Comparison of ENCODE assay signal across 8 cellular contexts in the genomic region with DNA sequence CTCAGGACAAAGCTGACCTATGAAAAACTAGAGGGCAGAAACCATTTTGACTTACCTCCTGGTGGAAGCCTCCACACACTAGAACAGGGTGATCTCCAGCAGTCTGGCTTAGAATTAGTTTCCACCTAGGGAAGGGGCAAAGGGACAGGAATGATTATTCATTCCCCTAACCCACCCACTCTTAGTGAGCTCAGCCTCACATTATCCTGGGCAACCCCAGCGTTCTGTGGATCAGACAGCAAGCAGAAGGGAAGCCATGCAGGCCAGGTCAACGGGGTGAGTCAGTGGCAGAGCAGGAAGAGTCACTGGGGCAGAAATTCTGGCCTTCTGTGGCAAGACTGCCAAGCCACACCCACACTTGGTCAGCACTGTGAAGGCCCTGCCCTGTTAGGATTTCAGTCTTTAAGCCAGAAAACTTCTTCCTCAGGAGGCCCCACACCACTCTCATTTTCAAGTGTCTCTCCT. TPM values are rescaled to one million over a fixed set of nuclear protein-coding genes. Genes with fewer than 3 reads are reported as not detected.
DNase-seq lines count a peak whose midpoint lies in the region; ATAC-seq, FAIRE-seq and TF ChIP-seq lines count a peak whose summit lies in the region.

No MANE protein-coding gene starts in this region.

- no peaks in the 10 kb centered on the region for H3K36me3 ChIP-seq in breast epithelium

- H3K4me3 Mint-ChIP-seq in stimulated activated naive CD8-positive, alpha-beta T cell treated with anti-CD3 and anti-CD28 coated beads, Interleukin-15, Interleukin-2, amounts not matched to agents 100 ng/mL and 50 ng/mL, for 24 hours, result peak overlapping the region; percentile 14

- peaks cover 51% of the 10 kb centered on the region for H3K4me1 Mint-ChIP-seq in stimulated activated naive CD8-positive, alpha-beta T cell treated with anti-CD3 and anti-CD28 coated beads, Interleukin-15, Interleukin-2, amounts not matched to agents 100 ng/mL and 50 ng/mL, for 24 hours (ENCODE audit: low read depth)

- intact Hi-C loops in breast epithelium (cut with DNase I; ENCODE audit: low total_unique reads), result no loop called here

- H3K9me3 Mint-ChIP-seq in stimulated activated naive CD8-positive, alpha-beta T cell treated with anti-CD3 and anti-CD28 coated beads, Interleukin-15, Interleukin-2, amounts not matched to agents 100 ng/mL and 50 ng/mL, for 24 hours, result no peaks in the 10 kb centered on the region

- DNase-seq in AG08396 (ENCODE audit: low spot score), result peak; percentile 80
- no peak for DNase-seq in GM19239 (ENCODE audit: insufficient read length, low spot score)
- DNase-seq in NCI-H2196 (lab: John Stamatoyannopoulos, UW; ENCODE audit: unreplicated experiment), result peak; percentile 61
- peak; percentile 70 to 71 for DNase-seq in breast epithelium (ENCODE audit: low spot score in 2 of 2)
- peak; percentile 94 for DNase-seq in kidney tubule cell (ENCODE audit: low spot score)
- no peak for DNase-seq in NCI-H1436 (lab: John Stamatoyannopoulos, UW)

- H3K36me3 Mint-ChIP-seq in stimulated activated naive CD8-positive, alpha-beta T cell treated with anti-CD3 and anti-CD28 coated beads, Interleukin-15, Interleukin-2, amounts not matched to agents 100 ng/mL and 50 ng/mL, for 24 hours (ENCODE audit: low read depth), result peaks cover 48% of the 10 kb centered on the region

- H3K27me3 Mint-ChIP-seq in stimulated activated naive CD8-positive, alpha-beta T cell treated with anti-CD3 and anti-CD28 coated beads, Interleukin-15, Interleukin-2, amounts not matched to agents 100 ng/mL and 50 ng/mL, for 24 hours, result no peaks in the 10 kb centered on the region

- H3K9me3 ChIP-seq in breast epithelium, result no peaks in the 10 kb centered on the region

- TF ChIP-seq CTCF in breast epithelium (IDR thresholded peaks at IDR 0.05), result no peak

- no peak for ATAC-seq in GM19324 (IDR thresholded peaks at IDR 0.05; ENCODE audit: low FRiP score, unreplicated experiment)

- FAIRE-seq in GM19239 (lab: Jason Lieb, UNC), result peak; percentile 81

- no peaks in the 10 kb centered on the region for H3K27me3 ChIP-seq in breast epithelium

- H3K27ac ChIP-seq in breast epithelium, result peak overlapping the region; percentile 88 to 90

- no peak for TF ChIP-seq POLR2A in breast epithelium (IDR thresholded peaks at IDR 0.05)

- peaks cover 4 to 27% of the 10 kb centered on the region in 2 donors for H3K4me1 ChIP-seq in breast epithelium

- no peak overlapping the region for H3K4me3 ChIP-seq in breast epithelium

- H3K27ac Mint-ChIP-seq in stimulated activated naive CD8-positive, alpha-beta T cell treated with anti-CD3 and anti-CD28 coated beads, Interleukin-15, Interleukin-2, amounts not matched to agents 100 ng/mL and 50 ng/mL, for 24 hours, result peak overlapping the region; percentile 33

RNA-seq across cellular contexts. Expression of a gene that starts 10.5 kb away (rescaled TPM):
- total RNA-seq in breast epithelium, result 100 to 1,000 TPM; 240 to 412 (median 283) TPM

RNA-seq across cellular contexts. Expression of a gene that starts 10.8 kb away (rescaled TPM):
- total RNA-seq in breast epithelium, result 100 to 1,000 TPM in 1 of 3 donors, 10 to 100 TPM in 2; 14.9 to 103 (median 17.1) TPM

RNA-seq across cellular contexts. Expression of a gene that starts 33.3 kb away (rescaled TPM):
- 100 to 1,000 TPM in 2 of 3 donors, 10 to 100 TPM in 1; 87.2 to 120 (median 112) TPM for total RNA-seq in breast epithelium

RNA-seq across cellular contexts. Expression of a gene that starts 35.9 kb away (rescaled TPM):
- not detected for total RNA-seq in breast epithelium

RNA-seq across cellular contexts. Expression of a gene that starts 42.7 kb away (rescaled TPM):
- total RNA-seq in breast epithelium, result 10 to 100 TPM; 12.1 to 22.4 (median 21.4) TPM

Comparison
In these comparisons a context has a peak if more than half of its experiments do, and no peak if none do; other contexts are left out.
1. DNase-seq: peak in AG08396 (single experiment), NCI-H2196 (single experiment), breast epithelium (2 of 2) and kidney tubule cell (single experiment); none in GM19239 (single experiment) and NCI-H1436 (single experiment).